ENCODE assay signal across 25 cellular contexts in genomic region chr6:131763749-131764148, GRCh38. TPM values are rescaled to one million over a fixed set of nuclear protein-coding genes. Genes with fewer than 3 reads are reported as not detected.
"Had no signal": no experiment of that assay in that cellular context is flagged by ENCODE, and none has a peak within 500 bp of the region (broad histone marks: within the 10 kb centered on the region; RNA-seq: fewer than 3 reads in every experiment).

No MANE protein-coding gene starts in this region.

- H3K4me2 ChIP-seq: KMS-11 had no signal

- H3K27me3 ChIP-seq: MG63 had no signal

- H3K36me3 ChIP-seq: MG63 had no signal

- FAIRE-seq: K562 had no signal

- H3K9me3 Mint-ChIP-seq: IgD-negative memory B cell had no signal

- DNase-seq: Kasumi-1, MG63, NCI-H1092, NCI-H1105 treated with DMSO at 0.1 percent for 48 hours, NCI-H1417 treated with DMSO at 0.1 percent for 48 hours, NCI-H146, NCI-H1694 treated with DMSO at 0.1 percent for 48 hours, NCI-H1930, NCI-H2081, NCI-H2107, NCI-H2227 treated with DMSO at 0.1 percent for 48 hours, NCI-H524, NCI-H69, NCI-H774, PC-3, SHP77 had no signal

- ATAC-seq: K562, Panc1, PC-3, SK-N-SH treated with all-trans-retinoic acid at 6 μM for 48 hours had no signal

- H3K4me3 Mint-ChIP-seq: IgD-negative memory B cell had no signal

- H3K4me3 ChIP-seq: K562, MG63 had no signal

- H3K27ac ChIP-seq: KMS-11, RWPE1 had no signal

- H3K4me1 Mint-ChIP-seq: IgD-negative memory B cell had no signal

- H3K36me3 Mint-ChIP-seq: IgD-negative memory B cell had no signal

- H3K27me3 Mint-ChIP-seq: IgD-negative memory B cell had no signal

- H3K27ac Mint-ChIP-seq: IgD-negative memory B cell had no signal

- H3K9me3 ChIP-seq: MG63 had no signal

- H3K9ac ChIP-seq: KMS-11 had no signal

RNA-seq across cellular contexts. Expression of gene CTAGE9, which starts 52.9 kb away (rescaled TPM):
- total RNA-seq: HT-29, K562, NCI-H460, PC-3, SK-MEL-5 had no signal
- polyA plus RNA-seq: IgD-negative memory B cell, K562 had no signal
